9 cellular contexts compared by ENCODE assay signal in genomic region chr11:34654491-34655334, GRCh38. TPM values are rescaled to one million over a fixed set of nuclear protein-coding genes. Genes with fewer than 3 reads are reported as not detected.
DNase-seq lines count a peak whose midpoint lies in the region; ATAC-seq and TF ChIP-seq lines count a peak whose summit lies in the region.
"Had no signal": no experiment of that assay in that cellular context is flagged by ENCODE, and none has a peak within 500 bp of the region (broad histone marks: within the 10 kb centered on the region; RNA-seq: fewer than 3 reads in every experiment).

No MANE protein-coding gene starts in this region.

- POLR2A ChIA-PET in WTC11 (lab: Charles Lee) = no interaction called here

- no peak overlapping the region for H3K4me3 Mint-ChIP-seq in WTC11
- H3K4me3 Mint-ChIP-seq: nephron had no signal

- no peak overlapping the region for H3K4me3 ChIP-seq in effector memory CD4-positive, alpha-beta T cell (ENCODE audit: insufficient read depth, low read depth, low read length, poor library complexity, severe bottlenecking)

- no peaks in the 10 kb centered on the region for H3K9me3 ChIP-seq in effector memory CD4-positive, alpha-beta T cell (ENCODE audit: control insufficient read depth, low read length)

- H3K27me3 ChIP-seq in layer of hippocampus (ENCODE audit: control insufficient read depth, insufficient read depth, low read length) = no peaks in the 10 kb centered on the region
- H3K27me3 ChIP-seq in effector memory CD4-positive, alpha-beta T cell (replicated peaks; ENCODE audit: control insufficient read depth, insufficient read depth, low read length, poor library complexity, severe bottlenecking) = no peaks in the 10 kb centered on the region

- TF ChIP-seq CTCF in WTC11 (IDR thresholded peaks at IDR 0.05) = no peak

- CTCF ChIA-PET in WTC11 (lab: Charles Lee) = interaction anchor here (1.3 to 1.5 kb wide), 2 partner anchors 9 to 15 kb away, joined by 3 read pairs; no protein-coding TSS in a partner anchor

- DNase-seq in 8988T (peak; percentile 33), HuH-7.5 (ENCODE audit: low spot score) (peak; percentile 36), WTC11 (ENCODE audit: low spot score) (peak; percentile 12), DMS 273 (lab: John Stamatoyannopoulos, UW; ENCODE audit: unreplicated experiment) (no peak)
- no peak for DNase-seq in effector memory CD4-positive, alpha-beta T cell

- H3K4me1 ChIP-seq in effector memory CD4-positive, alpha-beta T cell (ENCODE audit: control insufficient read depth, insufficient read depth, low read length, poor library complexity, severe bottlenecking) = peaks cover 21% of the 10 kb centered on the region

- no peaks in the 10 kb centered on the region for H3K36me3 ChIP-seq in effector memory CD4-positive, alpha-beta T cell (ENCODE audit: control insufficient read depth, insufficient read depth, low read length)

- ATAC-seq in WTC11 = peak; percentile 67
- no peak for ATAC-seq in HG03135 (IDR thresholded peaks at IDR 0.05; ENCODE audit: unreplicated experiment)
- no peak for ATAC-seq in HG03108 (IDR thresholded peaks at IDR 0.05; ENCODE audit: unreplicated experiment)

- peaks cover 57% of the 10 kb centered on the region for H3K4me1 Mint-ChIP-seq in WTC11

- peaks cover 5% of the 10 kb centered on the region for H3K9me3 Mint-ChIP-seq in WTC11
- H3K9me3 Mint-ChIP-seq: nephron had no signal

- H3K27ac Mint-ChIP-seq in WTC11 = peak overlapping the region; percentile 52
- H3K27ac Mint-ChIP-seq: nephron had no signal

- 0 out of 2 replicates have a peak, but pooled peaks cover 3% of the 10 kb centered on the region for H3K36me3 Mint-ChIP-seq in WTC11

- peak overlapping the region; percentile 83 for H3K27ac ChIP-seq in layer of hippocampus (ENCODE audit: low read depth, low read length)
- no peak overlapping the region for H3K27ac ChIP-seq in effector memory CD4-positive, alpha-beta T cell (ENCODE audit: insufficient read depth, low read length, poor library complexity, severe bottlenecking)

- H3K27me3 Mint-ChIP-seq in WTC11 (ENCODE audit: low read depth) = peaks cover 4% of the 10 kb centered on the region

TF ChIP-seq in WTC11, 78 proteins besides CTCF, POLR2A, EP300 and RAD21:
- TF ChIP-seq SP1 (CRISPR knock-in tag; conservative IDR thresholded peaks at IDR 0.05) (no peak), GABPB1 (CRISPR knock-in tag; IDR thresholded peaks at IDR 0.05) (peak; percentile 98), ZNF671 (CRISPR knock-in tag; IDR thresholded peaks at IDR 0.05) (no peak)
- TF ChIP-seq, protein P1, sequence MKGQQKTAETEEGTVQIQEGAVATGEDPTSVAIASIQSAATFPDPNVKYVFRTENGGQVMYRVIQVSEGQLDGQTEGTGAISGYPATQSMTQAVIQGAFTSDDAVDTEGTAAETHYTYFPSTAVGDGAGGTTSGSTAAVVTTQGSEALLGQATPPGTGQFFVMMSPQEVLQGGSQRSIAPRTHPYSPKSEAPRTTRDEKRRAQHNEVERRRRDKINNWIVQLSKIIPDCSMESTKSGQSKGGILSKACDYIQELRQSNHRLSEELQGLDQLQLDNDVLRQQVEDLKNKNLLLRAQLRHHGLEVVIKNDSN (CRISPR knock-in tag; IDR thresholded peaks at IDR 0.05) = no peak
- TF ChIP-seq, protein P2, sequence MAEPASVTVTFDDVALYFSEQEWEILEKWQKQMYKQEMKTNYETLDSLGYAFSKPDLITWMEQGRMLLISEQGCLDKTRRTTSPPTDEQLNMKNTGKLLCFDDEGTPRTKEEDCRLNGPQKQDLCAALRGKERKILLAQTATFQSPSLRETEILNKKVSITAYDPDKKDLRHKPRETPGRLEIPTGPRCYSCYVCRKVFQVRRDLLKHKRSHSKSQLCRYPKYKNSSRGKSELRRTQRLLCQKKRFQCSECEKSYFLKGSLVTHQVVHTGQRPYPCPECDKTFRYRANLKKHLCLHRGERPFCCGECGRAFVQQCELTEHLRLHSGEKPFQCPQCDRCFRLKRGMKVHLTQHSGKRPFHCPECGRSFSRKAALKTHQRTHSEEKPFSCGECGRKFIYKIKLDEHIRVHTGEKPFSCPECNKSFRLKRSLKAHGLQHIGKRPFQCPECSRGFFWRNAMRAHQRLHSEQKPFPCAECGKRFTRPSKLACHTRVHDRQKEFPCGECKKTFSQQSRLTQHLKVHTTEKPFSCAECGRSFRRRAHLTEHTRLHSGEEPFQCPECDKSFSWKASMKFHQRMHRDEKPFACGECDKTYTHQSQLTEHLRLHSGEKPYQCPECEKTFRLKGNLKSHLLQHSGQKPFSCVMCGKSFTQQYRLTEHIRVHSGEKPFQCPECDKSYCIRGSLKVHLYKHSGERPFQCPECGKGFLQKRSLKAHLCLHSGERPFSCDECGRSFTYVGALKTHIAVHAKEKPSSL (CRISPR knock-in tag; conservative IDR thresholded peaks at IDR 0.05) = no peak

RNA-seq across cellular contexts. Expression of gene EHF, which starts 33.8 kb away (rescaled TPM):
- 0.16 to 0.60 TPM (median 0.46 TPM) in 3 replicates for total RNA-seq in WTC11 (2021)

Comparison
In these comparisons a context has a peak if more than half of its experiments do, and no peak if none do; other contexts are left out.
1. DNase-seq: peak in 8988T (single experiment), HuH-7.5 (single experiment) and WTC11 (single experiment); none in effector memory CD4-positive, alpha-beta T cell (0 of 3) and DMS 273 (single experiment).